In the genomic region with DNA sequence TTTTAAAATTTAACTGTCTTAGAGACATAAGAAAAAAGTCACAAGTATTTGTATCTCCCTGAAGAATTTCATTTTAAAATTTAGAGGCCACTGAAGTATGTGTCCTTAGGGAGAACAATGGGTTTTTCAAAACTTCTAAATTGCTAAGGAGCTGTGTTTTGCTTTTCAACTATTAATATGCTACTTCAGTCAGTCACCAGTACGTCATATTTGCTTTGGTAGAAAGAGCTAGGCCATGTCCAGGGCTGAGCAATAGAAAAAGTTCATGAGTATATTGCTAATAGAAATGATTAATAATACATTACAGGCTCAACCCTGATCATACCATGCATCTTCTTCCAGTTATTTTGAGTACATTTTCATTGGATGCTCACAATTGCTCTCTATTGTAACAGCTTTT, we compare ENCODE assay signal across 15 cellular contexts. TPM values are rescaled to one million over a fixed set of nuclear protein-coding genes. Genes with fewer than 3 reads are reported as not detected.
DNase-seq lines count a peak whose midpoint lies in the region; ATAC-seq and TF ChIP-seq lines count a peak whose summit lies in the region.
"Had no signal": no experiment of that assay in that cellular context is flagged by ENCODE, and none has a peak within 500 bp of the region (broad histone marks: within the 10 kb centered on the region; RNA-seq: fewer than 3 reads in every experiment).

No MANE protein-coding gene starts in this region.

- H3K9me3 ChIP-seq in thyroid gland, result no peaks in the 10 kb centered on the region
- H3K9me3 ChIP-seq: prostate gland had no signal

- peaks cover 17% of the 10 kb centered on the region for H3K4me1 Mint-ChIP-seq in activated CD4-positive, alpha-beta T cell treated with anti-CD3 and anti-CD28 coated beads, Interleukin-2, amount 10 ng/mL, durations not matched to agents 7 days and 5 days
- H3K4me1 Mint-ChIP-seq in chondrocyte (ENCODE audit: low read depth), result peaks cover 61% of the 10 kb centered on the region
- peaks cover 19% of the 10 kb centered on the region for H3K4me1 Mint-ChIP-seq in mesothelial cell of epicardium
- H3K4me1 Mint-ChIP-seq in stimulated activated effector memory CD8-positive, alpha-beta T cell treated with anti-CD3 and anti-CD28 coated beads, Interleukin-12 subunit alpha, Interleukin-12 subunit beta, amount 100 ng/mL, for 72 hours, result peaks cover 18% of the 10 kb centered on the region

- peak overlapping the region; percentile 52 for H3K4me3 Mint-ChIP-seq in activated CD4-positive, alpha-beta T cell treated with anti-CD3 and anti-CD28 coated beads, Interleukin-2, amount 10 ng/mL, durations not matched to agents 7 days and 5 days
- peak overlapping the region; percentile 81 for H3K4me3 Mint-ChIP-seq in chondrocyte (ENCODE audit: unreplicated experiment)
- peak overlapping the region; percentile 86 for H3K4me3 Mint-ChIP-seq in mesothelial cell of epicardium
- H3K4me3 Mint-ChIP-seq in stimulated activated effector memory CD8-positive, alpha-beta T cell treated with anti-CD3 and anti-CD28 coated beads, Interleukin-12 subunit alpha, Interleukin-12 subunit beta, amount 100 ng/mL, for 72 hours, result no peak overlapping the region

- peaks cover 57% of the 10 kb centered on the region for H3K27me3 Mint-ChIP-seq in activated CD4-positive, alpha-beta T cell treated with anti-CD3 and anti-CD28 coated beads, Interleukin-2, amount 10 ng/mL, durations not matched to agents 7 days and 5 days
- H3K27me3 Mint-ChIP-seq in chondrocyte (ENCODE audit: low read depth), result no peaks in the 10 kb centered on the region
- peaks cover 19% of the 10 kb centered on the region for H3K27me3 Mint-ChIP-seq in mesothelial cell of epicardium (ENCODE audit: low read depth)

- no peak overlapping the region for H3K27ac Mint-ChIP-seq in activated CD4-positive, alpha-beta T cell treated with anti-CD3 and anti-CD28 coated beads, Interleukin-2, amount 10 ng/mL, durations not matched to agents 7 days and 5 days
- peak overlapping the region; percentile 96 for H3K27ac Mint-ChIP-seq in chondrocyte (ENCODE audit: unreplicated experiment)
- no peak overlapping the region for H3K27ac Mint-ChIP-seq in mesothelial cell of epicardium
- no peak overlapping the region for H3K27ac Mint-ChIP-seq in stimulated activated effector memory CD8-positive, alpha-beta T cell treated with anti-CD3 and anti-CD28 coated beads, Interleukin-12 subunit alpha, Interleukin-12 subunit beta, amount 100 ng/mL, for 72 hours

- no peak for TF ChIP-seq POLR2A in thyroid gland (IDR thresholded peaks at IDR 0.05)

- no peak overlapping the region for H3K4me3 ChIP-seq in thyroid gland (replicated peaks in 1 of 3)

- CTCF ChIA-PET in activated CD4-positive, alpha-beta T cell treated with anti-CD3 and anti-CD28 coated beads, Interleukin-2, amount 10 ng/mL, durations not matched to agents 7 days and 5 days (lab: Charles Lee), result no interaction called here

- POLR2A ChIA-PET in activated CD4-positive, alpha-beta T cell treated with anti-CD3 and anti-CD28 coated beads, Interleukin-2, amount 10 ng/mL, durations not matched to agents 7 days and 5 days (lab: Charles Lee), result no interaction called here

- no peak for DNase-seq in activated CD4-positive, alpha-beta T cell treated with anti-CD3 and anti-CD28 coated beads, Interleukin-2, amount 10 ng/mL, durations not matched to agents 7 days and 5 days
- no peak for DNase-seq in activated CD4-positive, alpha-beta T cell treated with anti-CD3 and anti-CD28 coated beads, Interleukin-2, amount 50 U/mL, for 48 hours
- DNase-seq in chondrocyte (ENCODE audit: low spot score) (no peak), mesothelial cell of epicardium (ENCODE audit: low spot score in 2 of 2, unreplicated experiment in 2 of 2) (no peak), thyroid gland (no peak), GF-D8 (lab: John Stamatoyannopoulos, UW) (no peak)
- DNase-seq in stimulated activated effector memory CD8-positive, alpha-beta T cell treated with anti-CD3 and anti-CD28 coated beads, Interleukin-12 subunit alpha, Interleukin-12 subunit beta, amount 100 ng/mL, for 72 hours (ENCODE audit: low spot score in 2 of 2), result no peak
- DNase-seq: Calu3, mammary epithelial cell, NCI-H146, NCI-H69 had no signal

- H3K4me1 ChIP-seq in thyroid gland, result peaks cover 9 to 28% of the 10 kb centered on the region in 2 donors
- H3K4me1 ChIP-seq: prostate gland had no signal

- H3K27me3 ChIP-seq in thyroid gland, result no peaks in the 10 kb centered on the region

- peak overlapping the region in 2 of 3 donors; percentile 93 to 94 for H3K27ac ChIP-seq in thyroid gland
- H3K27ac ChIP-seq: KMS-11 had no signal

- no peak for TF ChIP-seq CTCF in chondrocyte (IDR thresholded peaks at IDR 0.05)
- TF ChIP-seq CTCF in mesothelial cell of epicardium (IDR thresholded peaks at IDR 0.05; ENCODE audit: unreplicated experiment), result no peak
- no peak for TF ChIP-seq CTCF in thyroid gland (IDR thresholded peaks at IDR 0.05)

- 74 to 76% methylated on average over 1 of the region's 1 CpG for whole genome bisulfite sequencing in thyroid gland, 2 donors

- no peaks in the 10 kb centered on the region for H3K36me3 Mint-ChIP-seq in activated CD4-positive, alpha-beta T cell treated with anti-CD3 and anti-CD28 coated beads, Interleukin-2, amount 10 ng/mL, durations not matched to agents 7 days and 5 days (ENCODE audit: low read depth)
- H3K36me3 Mint-ChIP-seq in chondrocyte (ENCODE audit: low read depth), result no peaks in the 10 kb centered on the region
- no peaks in the 10 kb centered on the region for H3K36me3 Mint-ChIP-seq in mesothelial cell of epicardium
- no peaks in the 10 kb centered on the region for H3K36me3 Mint-ChIP-seq in stimulated activated effector memory CD8-positive, alpha-beta T cell treated with anti-CD3 and anti-CD28 coated beads, Interleukin-12 subunit alpha, Interleukin-12 subunit beta, amount 100 ng/mL, for 72 hours

- no peak for ATAC-seq in HG03520 (IDR thresholded peaks at IDR 0.05; ENCODE audit: unreplicated experiment)
- no peak for ATAC-seq in stimulated activated effector memory CD8-positive, alpha-beta T cell treated with anti-CD3 and anti-CD28 coated beads, Interleukin-12 subunit alpha, Interleukin-12 subunit beta, amount 100 ng/mL, for 72 hours

- H3K36me3 ChIP-seq in thyroid gland, result no peaks in the 10 kb centered on the region
- H3K36me3 ChIP-seq: prostate gland had no signal

- no peaks in the 10 kb centered on the region for H3K9me3 Mint-ChIP-seq in activated CD4-positive, alpha-beta T cell treated with anti-CD3 and anti-CD28 coated beads, Interleukin-2, amount 10 ng/mL, durations not matched to agents 7 days and 5 days
- H3K9me3 Mint-ChIP-seq in chondrocyte (ENCODE audit: low read depth) (no peaks in the 10 kb centered on the region), mesothelial cell of epicardium (no peaks in the 10 kb centered on the region)
- H3K9me3 Mint-ChIP-seq in stimulated activated effector memory CD8-positive, alpha-beta T cell treated with anti-CD3 and anti-CD28 coated beads, Interleukin-12 subunit alpha, Interleukin-12 subunit beta, amount 100 ng/mL, for 72 hours, result no peaks in the 10 kb centered on the region

- intact Hi-C loops in thyroid gland (cut with DNase I), result no loop called here

RNA-seq across cellular contexts. Expression of a gene that starts 1.7 kb away (rescaled TPM):
- total RNA-seq in activated CD4-positive, alpha-beta T cell treated with anti-CD3 and anti-CD28 coated beads, Interleukin-2, amount 10 ng/mL, durations not matched to agents 7 days and 5 days, result not detected
- total RNA-seq in chondrocyte (29.3 to 47.9 TPM (median 31.8 TPM) in 3 replicates), mesothelial cell of epicardium (8.6 to 11.9 TPM (median 9.8 TPM) in 3 replicates), thyroid gland (10 to 100 TPM; 18.7 to 25.6 (median 22.4) TPM)
- total RNA-seq: Calu3; mammary epithelial cell; T-helper 2 cell treated with Interferon-gamma antibody and Interleukin-4, amounts not matched to agents 100 ng/mL and 5 ng/mL, for 36 hours had no signal
